8 cellular contexts compared by ENCODE assay signal in genomic region chr17:62558941-62559340, GRCh38.
DNase-seq lines count a peak whose midpoint lies in the region; ATAC-seq, FAIRE-seq and TF ChIP-seq lines count a peak whose summit lies in the region.
"Not testable (repeated sequence)": the region's sequence is repeated elsewhere in the genome, so short reads cannot be mapped to it uniquely, and the experiment has no call there.

No MANE protein-coding gene starts in this region.

- not testable (repeated sequence) for H3F3A ChIP-seq in smooth muscle cell (ENCODE audit: low read depth)

- CTCF ChIA-PET in IMR-90 (lab: Yijun Ruan, JAX), result not testable (repeated sequence)

- DNase-seq in ELR (ENCODE audit: low read depth) (peak; percentile 29), IMR-90 (peak; percentile 20), NCI-H526 treated with DMSO at 0.1 percent for 48 hours (lab: John Stamatoyannopoulos, UW) (peak; percentile 65), adipocyte (ENCODE audit: low read depth) (peak; percentile 71), bronchial epithelial cell (ENCODE audit: low read depth) (peak; percentile 17), fibroblast of villous mesenchyme (ENCODE audit: low read depth) (peak; percentile 39), mesenchymal stem cell (peak; percentile 67)
- DNase-seq in smooth muscle cell (lab: John Stamatoyannopoulos, UW; ENCODE audit: unreplicated experiment), result not testable (repeated sequence)

- not testable (repeated sequence) for H4K5ac ChIP-seq in IMR-90 (ENCODE audit: low read depth, low read length)

- TF ChIP-seq POLR2A in IMR-90 (IDR thresholded peaks at IDR 0.05; ENCODE audit: low read depth, low read length), result not testable (repeated sequence)

- not testable (repeated sequence) for H2BK5ac ChIP-seq in IMR-90 (ENCODE audit: low read depth, low read length, poor library complexity, severe bottlenecking); mesenchymal stem cell (ENCODE audit: low read depth, low read length, poor library complexity, severe bottlenecking)

- not testable (repeated sequence) for H3K4ac ChIP-seq in IMR-90 (ENCODE audit: low read depth, low read length); mesenchymal stem cell (ENCODE audit: low read depth in 1 of 2, low read length in 2 of 2)

- H3K79me1 ChIP-seq in IMR-90 (ENCODE audit: low read depth in 1 of 2, low read length in 2 of 2) (peaks cover 14 to 53% of the 10 kb centered on the region in 2 experiments), mesenchymal stem cell (replicated peaks; ENCODE audit: low read length, poor library complexity, severe bottlenecking) (peaks cover 12% of the 10 kb centered on the region)

- peaks cover 32% of the 10 kb centered on the region for H3K79me2 ChIP-seq in smooth muscle cell (ENCODE audit: low read depth)

- not testable (repeated sequence) for TF ChIP-seq RAD21 in IMR-90 (IDR thresholded peaks at IDR 0.05; ENCODE audit: low read length)

- dilution Hi-C loops in IMR-90 (cut with HindIII; ENCODE audit: low sequenced_read_pairs, unreplicated experiment), result not testable (repeated sequence)

- H3K36me3 ChIP-seq in IMR-90 (ENCODE audit: control insufficient read depth, insufficient read depth, low read length); bronchial epithelial cell (ENCODE audit: control insufficient read depth, insufficient read depth, low read length); smooth muscle cell (ENCODE audit: low read depth): not testable (repeated sequence)
- H3K36me3 ChIP-seq in adipocyte (ENCODE audit: control insufficient read depth, insufficient read depth, low read length, severe bottlenecking) (peaks cover 22% of the 10 kb centered on the region), mesenchymal stem cell (ENCODE audit: control insufficient read depth in 1 of 2, insufficient read depth in 2 of 2, low read depth in 1 of 2, low read length in 2 of 2) (peaks cover 4 to 19% of the 10 kb centered on the region in 2 experiments)

- intact Hi-C loops in IMR-90 (cut with micrococcal nuclease), result loop anchor here (10.0 kb wide), 2 partner anchors 96 to 846 kb away; no protein-coding TSS in a partner anchor

- not testable (repeated sequence) for H3K9me1 ChIP-seq in IMR-90 (ENCODE audit: insufficient read depth, low read length)

- not testable (repeated sequence) for H3K4me1 ChIP-seq in IMR-90 (ENCODE audit: control insufficient read depth, insufficient read depth, low read length); mesenchymal stem cell (ENCODE audit: control insufficient read depth, insufficient read depth, low read depth, low read length); smooth muscle cell (ENCODE audit: low read depth)
- H3K4me1 ChIP-seq in adipocyte (ENCODE audit: control insufficient read depth, insufficient read depth, low read length), result peaks cover 13% of the 10 kb centered on the region

- POLR2A ChIA-PET in IMR-90 (lab: Charles Lee; ENCODE audit: unreplicated experiment), result interaction anchor here (0.7 kb wide), 1 partner anchor 492 kb away, joined by 9 read pairs; no protein-coding TSS in a partner anchor

- not testable (repeated sequence) for H2AK9ac ChIP-seq in IMR-90 (replicated peaks; ENCODE audit: low read depth, low read length, poor library complexity)

- H4K20me1 ChIP-seq in IMR-90 (ENCODE audit: insufficient read depth, low read length), result not testable (repeated sequence)
- peaks cover 25% of the 10 kb centered on the region for H4K20me1 ChIP-seq in smooth muscle cell (ENCODE audit: low read depth)

- not testable (repeated sequence) for H3K4me2 ChIP-seq in IMR-90 (ENCODE audit: low read depth, low read length); mesenchymal stem cell (ENCODE audit: low read length, poor library complexity, severe bottlenecking)
- peak overlapping the region; percentile 12 for H3K4me2 ChIP-seq in smooth muscle cell

- H3K9ac ChIP-seq in IMR-90 (ENCODE audit: low read depth, low read length); adipocyte (ENCODE audit: low read length); mesenchymal stem cell (ENCODE audit: low read length); smooth muscle cell (ENCODE audit: low read depth): not testable (repeated sequence)

- H2BK12ac ChIP-seq in mesenchymal stem cell (ENCODE audit: low read length in 2 of 2), result not testable (repeated sequence)

- H3K27ac ChIP-seq in IMR-90 (ENCODE audit: insufficient read depth, low read length); mesenchymal stem cell (ENCODE audit: low read length, poor library complexity, severe bottlenecking): not testable (repeated sequence)
- peak overlapping the region; percentile 36 for H3K27ac ChIP-seq in smooth muscle cell (ENCODE audit: low read depth)

- not testable (repeated sequence) for H3K14ac ChIP-seq in IMR-90 (replicated peaks; ENCODE audit: low read depth, low read length); mesenchymal stem cell (ENCODE audit: low read length in 2 of 2)

- in situ Hi-C loops in IMR-90 (cut with MboI; ENCODE audit: low sequenced_read_pairs), result not testable (repeated sequence)

- not testable (repeated sequence) for H4K91ac ChIP-seq in IMR-90 (ENCODE audit: insufficient read depth, low read depth, low read length); mesenchymal stem cell (ENCODE audit: low read length)

- not testable (repeated sequence) for H3K18ac ChIP-seq in IMR-90 (ENCODE audit: low read depth, low read length); mesenchymal stem cell (ENCODE audit: low read depth in 1 of 2, low read length in 2 of 2)

- not testable (repeated sequence) for H2AK5ac ChIP-seq in IMR-90 (ENCODE audit: low read depth, low read length); mesenchymal stem cell (ENCODE audit: low read length, severe bottlenecking)

- not testable (repeated sequence) for H2AFZ ChIP-seq in IMR-90 (replicated peaks; ENCODE audit: low read length, poor library complexity); mesenchymal stem cell (ENCODE audit: low read depth, low read length); smooth muscle cell (ENCODE audit: low read depth)

- ATAC-seq in IMR-90 (ENCODE audit: low read depth), result peak; percentile 68

- H2BK20ac ChIP-seq in IMR-90 (ENCODE audit: low read depth, low read length), result not testable (repeated sequence)

- H3K4me3 ChIP-seq in IMR-90 (ENCODE audit: insufficient read depth, low read depth, low read length); adipocyte (ENCODE audit: low read length); bronchial epithelial cell (ENCODE audit: low read depth, low read length); fibroblast of villous mesenchyme (ENCODE audit: low read depth, low read length); mesenchymal stem cell (ENCODE audit: insufficient read depth in 1 of 2, low read depth in 1 of 2, low read length in 2 of 2); smooth muscle cell: not testable (repeated sequence)

- not testable (repeated sequence) for H2BK15ac ChIP-seq in IMR-90 (ENCODE audit: low read depth, low read length); mesenchymal stem cell (ENCODE audit: low read depth, poor library complexity, severe bottlenecking)

- H3K9me3 ChIP-seq in IMR-90 (ENCODE audit: control insufficient read depth, insufficient read depth, low read length); adipocyte (ENCODE audit: control insufficient read depth, low read length); mesenchymal stem cell (ENCODE audit: control insufficient read depth, low read length); smooth muscle cell (replicated peaks; ENCODE audit: low read depth): not testable (repeated sequence)

- not testable (repeated sequence) for H3K56ac ChIP-seq in IMR-90 (ENCODE audit: extremely low read depth, insufficient read depth, low read length)

- not testable (repeated sequence) for H2BK120ac ChIP-seq in IMR-90 (ENCODE audit: low read depth, low read length); mesenchymal stem cell (ENCODE audit: low read depth, low read length)

- BruUV-seq in IMR-90 (replicated peaks; lab: Mats Ljungman, UMichigan), result not testable (repeated sequence)

- H3K23ac ChIP-seq in IMR-90 (ENCODE audit: low read depth, low read length); mesenchymal stem cell (ENCODE audit: low read length in 2 of 2): not testable (repeated sequence)

- not testable (repeated sequence) for TF ChIP-seq CTCF in IMR-90 (conservative IDR thresholded peaks at IDR 0.05; ENCODE audit: low read depth, low read length); bronchial epithelial cell (IDR thresholded peaks at IDR 0.05; ENCODE audit: insufficient read depth, low read length, severe bottlenecking); fibroblast of villous mesenchyme (IDR thresholded peaks at IDR 0.05; ENCODE audit: insufficient read depth, low read depth, low read length); smooth muscle cell (IDR thresholded peaks at IDR 0.05; ENCODE audit: borderline replicate concordance, insufficient read depth, poor library complexity, severe bottlenecking)

- FAIRE-seq in bronchial epithelial cell (lab: Jason Lieb, UNC), result not testable (repeated sequence)

- not testable (repeated sequence) for H4K8ac ChIP-seq in IMR-90 (ENCODE audit: low read depth in 2 of 2, low read length in 2 of 2); mesenchymal stem cell (ENCODE audit: low read length)

- not testable (repeated sequence) for H3K27me3 ChIP-seq in IMR-90 (ENCODE audit: control insufficient read depth, insufficient read depth, low read length); adipocyte (replicated peaks; ENCODE audit: control insufficient read depth, insufficient read depth, low read length); bronchial epithelial cell (ENCODE audit: control insufficient read depth, insufficient read depth, low read length); mesenchymal stem cell (ENCODE audit: control insufficient read depth in 1 of 2, insufficient read depth in 1 of 2, low read length in 2 of 2); smooth muscle cell (ENCODE audit: low read depth)

- no CpG with 5 or more reads among the region's 4 CpGs for WGBS in IMR-90 (ENCODE audit: extremely low coverage in 2 of 2, insufficient read length in 1 of 2), 2 experiments
- WGBS in mesenchymal stem cell, result 0% methylated on average over 1 of the region's 4 CpGs
- 44% methylated on average over 4 of the region's 4 CpGs for WGBS in smooth muscle cell (ENCODE audit: low lambda C conversion rate)
